Comparison of ENCODE assay signal across 10 cellular contexts in genomic region chrX:10482262-10482661, GRCh38.
A peak's percentile ranks its signal among the peaks of the same experiment; 100 is the strongest.
DNase-seq lines count a peak whose midpoint lies in the region; ATAC-seq and TF ChIP-seq lines count a peak whose summit lies in the region.
"Had no signal": no experiment of that assay in that cellular context is flagged by ENCODE, and none has a peak within 500 bp of the region (broad histone marks: within the 10 kb centered on the region; RNA-seq: fewer than 3 reads in every experiment).

No MANE protein-coding gene starts in this region.

- peaks cover 0 to 5% of the 10 kb centered on the region in 2 donors for H3K9me3 Mint-ChIP-seq in activated naive CD4-positive, alpha-beta T cell treated with anti-CD3 and anti-CD28 coated beads, Interleukin-2, amount 50 U/mL, for 72 hours

- H3K36me3 Mint-ChIP-seq in activated naive CD4-positive, alpha-beta T cell treated with anti-CD3 and anti-CD28 coated beads, Interleukin-2, amount 50 U/mL, for 72 hours = no peaks in the 10 kb centered on the region

- intact Hi-C loops in posterior cingulate gyrus (cut with DNase I) = no loop called here

- no peak overlapping the region for H3K27ac Mint-ChIP-seq in activated naive CD4-positive, alpha-beta T cell treated with anti-CD3 and anti-CD28 coated beads, Interleukin-2, amount 50 U/mL, for 72 hours

- DNase-seq in DMS79 (lab: John Stamatoyannopoulos, UW) = peak; percentile 45
- peak; percentile 51 for DNase-seq in fibroblast of pulmonary artery (ENCODE audit: low read depth)
- DNase-seq in activated naive CD4-positive, alpha-beta T cell treated with anti-CD3 and anti-CD28 coated beads, Interleukin-2, amount 50 U/mL, for 72 hours (ENCODE audit: low spot score in 2 of 2) = no peak
- DNase-seq in activated CD4-positive, alpha-beta T cell treated with anti-CD3 and anti-CD28 coated beads, Interleukin-2, amount 50 U/mL, for 1 hour = no peak
- no peak for DNase-seq in posterior cingulate gyrus
- no peak for DNase-seq in Kasumi-1 (lab: John Stamatoyannopoulos, UW)
- DNase-seq: stimulated activated CD4-positive, alpha-beta T cell treated with anti-CD3 and anti-CD28 coated beads, Interleukin-4, amount 100 ng/mL, for 4 hours had no signal

- TF ChIP-seq CTCF in fibroblast of pulmonary artery (IDR thresholded peaks at IDR 0.05; ENCODE audit: low read length, missing control alignments) = no peak

- no peak overlapping the region for H3K4me3 ChIP-seq in fibroblast of pulmonary artery (replicated peaks; ENCODE audit: low read depth, low read length)
- H3K4me3 ChIP-seq: K562 had no signal

- ATAC-seq in GM19452 (IDR thresholded peaks at IDR 0.05; ENCODE audit: unreplicated experiment) (peak; percentile 92), HG03103 (IDR thresholded peaks at IDR 0.05; ENCODE audit: low read depth, unreplicated experiment) (peak; percentile 82)
- no peak for ATAC-seq in activated naive CD4-positive, alpha-beta T cell treated with anti-CD3 and anti-CD28 coated beads, Interleukin-2, amount 50 U/mL, for 72 hours
- ATAC-seq: K562 had no signal

Comparison
In these comparisons a context has a peak if more than half of its experiments do, and no peak if none do; other contexts are left out.
1. DNase-seq: peak in DMS79 (single experiment) and fibroblast of pulmonary artery (single experiment); none in activated naive CD4-positive, alpha-beta T cell treated with anti-CD3 and anti-CD28 coated beads, Interleukin-2, amount 50 U/mL, for 72 hours (0 of 2), activated CD4-positive, alpha-beta T cell treated with anti-CD3 and anti-CD28 coated beads, Interleukin-2, amount 50 U/mL, for 1 hour (single experiment), posterior cingulate gyrus (0 of 10) and Kasumi-1 (0 of 2).
2. ATAC-seq: peak in GM19452 (single experiment) and HG03103 (single experiment); none in activated naive CD4-positive, alpha-beta T cell treated with anti-CD3 and anti-CD28 coated beads, Interleukin-2, amount 50 U/mL, for 72 hours (0 of 2).